In the genomic region with DNA sequence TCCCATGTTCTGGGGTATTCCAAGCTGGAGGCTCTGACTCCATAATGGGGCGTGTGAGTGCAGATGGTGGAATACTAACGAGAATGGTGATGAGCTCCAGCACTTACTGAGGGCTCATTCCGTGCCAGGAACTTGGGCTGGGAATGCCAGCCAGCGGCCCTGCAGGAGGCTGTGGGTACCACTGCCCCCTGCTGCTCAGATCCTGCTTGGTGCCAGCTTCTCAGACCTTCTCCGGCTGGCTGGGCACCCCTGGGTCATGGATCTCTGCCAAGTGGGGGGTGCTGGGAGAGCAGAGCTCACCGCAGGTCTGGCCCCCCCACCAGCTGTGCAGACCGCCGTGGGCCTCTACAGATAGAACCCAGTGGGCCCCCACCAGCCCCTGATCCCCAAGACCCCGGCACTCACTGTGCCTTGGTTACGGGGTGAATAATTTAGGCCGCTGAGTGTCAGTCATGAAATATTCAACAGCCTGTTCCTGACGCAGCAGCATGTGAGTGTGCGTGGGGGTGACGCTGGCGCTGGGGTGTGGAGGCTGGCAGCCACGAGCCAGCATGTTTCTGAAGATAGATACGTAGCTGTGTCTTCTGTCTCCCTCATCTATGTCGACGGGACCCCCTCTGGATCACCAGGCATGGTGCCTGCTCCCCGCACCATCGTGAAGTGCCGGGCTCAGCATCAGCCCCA, we compare ENCODE assay signal across 2 cellular contexts. TPM values are rescaled to one million over a fixed set of nuclear protein-coding genes. Genes with fewer than 3 reads are reported as not detected.
DNase-seq lines count a peak whose midpoint lies in the region; ATAC-seq and TF ChIP-seq lines count a peak whose summit lies in the region.
"Not testable (repeated sequence)": the region's sequence is repeated elsewhere in the genome, so short reads cannot be mapped to it uniquely, and the experiment has no call there.

No MANE protein-coding gene starts in this region.

- peak; percentile 34 for ATAC-seq in mucosa of descending colon

- intact Hi-C loops in mucosa of descending colon (cut with DNase I, micrococcal nuclease) = not testable (repeated sequence)

- DNase-seq in NCI-H2081 (lab: John Stamatoyannopoulos, UW) (peak; percentile 39 to 77), mucosa of descending colon (peak in 2 of 3 donors; percentile 57 to 62)

- H3K36me3 ChIP-seq in mucosa of descending colon (ENCODE audit: low read depth) = not testable (repeated sequence)

- H3K4me1 ChIP-seq in mucosa of descending colon (ENCODE audit: low read depth) = not testable (repeated sequence)

- H3K9me3 ChIP-seq in mucosa of descending colon = not testable (repeated sequence)

- not testable (repeated sequence) for H3K4me3 ChIP-seq in mucosa of descending colon

- TF ChIP-seq CTCF in mucosa of descending colon (IDR thresholded peaks at IDR 0.05) = peak; percentile 13

RNA-seq across cellular contexts. Expression of a gene that starts 12.6 kb away (rescaled TPM):
- 100 to 1,000 TPM in 2 of 3 donors, 10 to 100 TPM in 1; 65.7 to 137 (median 124) TPM for total RNA-seq in mucosa of descending colon

RNA-seq across cellular contexts. Expression of a gene that starts 17.4 kb away (rescaled TPM):
- 10 to 100 TPM in 2 of 3 donors, 1 to 10 TPM in 1; 8.6 to 23.0 (median 22.4) TPM for total RNA-seq in mucosa of descending colon

RNA-seq across cellular contexts. Expression of a gene that starts 28.8 kb away (rescaled TPM):
- 10 to 100 TPM; 18.3 to 45.1 (median 35.3) TPM for total RNA-seq in mucosa of descending colon

RNA-seq across cellular contexts. Expression of a gene that starts 43.6 kb away (rescaled TPM):
- 10 to 100 TPM; 37.9 to 60.1 (median 42.7) TPM for total RNA-seq in mucosa of descending colon

RNA-seq across cellular contexts. Expression of a gene that starts 54.3 kb away (rescaled TPM):
- total RNA-seq in mucosa of descending colon = 10 to 100 TPM; 20.1 to 32.9 (median 20.2) TPM
